ENCODE assay signal across 16 cellular contexts in genomic region chr10:82190432-82191260, GRCh38.
DNase-seq lines count a peak whose midpoint lies in the region; ATAC-seq and TF ChIP-seq lines count a peak whose summit lies in the region.
"Had no signal": no experiment of that assay in that cellular context is flagged by ENCODE, and none has a peak within 500 bp of the region (broad histone marks: within the 10 kb centered on the region; RNA-seq: fewer than 3 reads in every experiment).

No MANE protein-coding gene starts in this region.

- TF ChIP-seq POLR2A in breast epithelium (IDR thresholded peaks at IDR 0.05), result no peak

- H3K4me1 ChIP-seq in SJCRH30, result no peaks in the 10 kb centered on the region
- no peaks in the 10 kb centered on the region for H3K4me1 ChIP-seq in breast epithelium
- no peaks in the 10 kb centered on the region for H3K4me1 ChIP-seq in upper lobe of right lung
- H3K4me1 ChIP-seq: adrenal gland, right atrium auricular region had no signal

- H3K4me3 ChIP-seq in SJCRH30 (no peak overlapping the region), breast epithelium (peak overlapping the region in 1 of 3 donors; percentile 35), upper lobe of right lung (no peak overlapping the region)
- H3K4me3 ChIP-seq: adrenal gland, right atrium auricular region had no signal

- H3K27me3 ChIP-seq in SJCRH30 (no peaks in the 10 kb centered on the region), breast epithelium (no peaks in the 10 kb centered on the region), upper lobe of right lung (no peaks in the 10 kb centered on the region)
- H3K27me3 ChIP-seq: adrenal gland, right atrium auricular region had no signal

- H3K27ac ChIP-seq in SJCRH30 (no peak overlapping the region), breast epithelium (peak overlapping the region; percentile 29 to 68), temporal lobe (ENCODE audit: low read depth, low read length) (peak overlapping the region; percentile 10), upper lobe of right lung (no peak overlapping the region)
- H3K27ac ChIP-seq: adrenal gland, C4-2B, KMS-11, right atrium auricular region had no signal

- H3K36me3 ChIP-seq in SJCRH30 (no peaks in the 10 kb centered on the region), breast epithelium (no peaks in the 10 kb centered on the region), upper lobe of right lung (no peaks in the 10 kb centered on the region)
- H3K36me3 ChIP-seq: adrenal gland, right atrium auricular region had no signal

- no peak for TF ChIP-seq CTCF in breast epithelium (IDR thresholded peaks at IDR 0.05)
- no peak for TF ChIP-seq CTCF in upper lobe of right lung (IDR thresholded peaks at IDR 0.05)

- intact Hi-C loops in breast epithelium (cut with DNase I; ENCODE audit: low total_unique reads) (no loop called here), head of caudate nucleus (cut with DNase I) (no loop called here), upper lobe of right lung (cut with DNase I) (no loop called here)

- no peaks in the 10 kb centered on the region for H3K9me3 ChIP-seq in SJCRH30 (replicated peaks)
- no peaks in the 10 kb centered on the region for H3K9me3 ChIP-seq in breast epithelium
- H3K9me3 ChIP-seq in upper lobe of right lung, result no peaks in the 10 kb centered on the region
- H3K9me3 ChIP-seq: adrenal gland, right atrium auricular region had no signal

- DNase-seq in SJCRH30, result peak; percentile 2 to 15
- DNase-seq in breast epithelium (ENCODE audit: low spot score in 2 of 2), result peak in 1 of 2 donors; percentile 26
- peak in 26 of 42 donors; percentile 3 to 75 (median 38) for DNase-seq in head of caudate nucleus
- no peak for DNase-seq in cortex of kidney (lab: John Stamatoyannopoulos, UW)
- DNase-seq in upper lobe of right lung, result no peak
- DNase-seq: activated CD4-positive, alpha-beta memory T cell treated with anti-CD3 and anti-CD28 coated beads for 36 hours; adrenal gland; dermis blood vessel endothelial cell; NCI-H1417; NCI-H226; nephron progenitor cell had no signal

- ATAC-seq in HG02970 (IDR thresholded peaks at IDR 0.05; ENCODE audit: low FRiP score, unreplicated experiment), result no peak
- no peak for ATAC-seq in upper lobe of right lung

Comparison
In these comparisons a context has a peak if more than half of its experiments do, and no peak if none do; other contexts are left out.
1. DNase-seq: peak in SJCRH30 (2 of 2) and head of caudate nucleus (26 of 42); none in cortex of kidney (single experiment) and upper lobe of right lung (single experiment).
2. H3K27ac ChIP-seq: peak in breast epithelium (2 of 2) and temporal lobe (single experiment); none in SJCRH30 (single experiment) and upper lobe of right lung (single experiment).